In the genomic region with DNA sequence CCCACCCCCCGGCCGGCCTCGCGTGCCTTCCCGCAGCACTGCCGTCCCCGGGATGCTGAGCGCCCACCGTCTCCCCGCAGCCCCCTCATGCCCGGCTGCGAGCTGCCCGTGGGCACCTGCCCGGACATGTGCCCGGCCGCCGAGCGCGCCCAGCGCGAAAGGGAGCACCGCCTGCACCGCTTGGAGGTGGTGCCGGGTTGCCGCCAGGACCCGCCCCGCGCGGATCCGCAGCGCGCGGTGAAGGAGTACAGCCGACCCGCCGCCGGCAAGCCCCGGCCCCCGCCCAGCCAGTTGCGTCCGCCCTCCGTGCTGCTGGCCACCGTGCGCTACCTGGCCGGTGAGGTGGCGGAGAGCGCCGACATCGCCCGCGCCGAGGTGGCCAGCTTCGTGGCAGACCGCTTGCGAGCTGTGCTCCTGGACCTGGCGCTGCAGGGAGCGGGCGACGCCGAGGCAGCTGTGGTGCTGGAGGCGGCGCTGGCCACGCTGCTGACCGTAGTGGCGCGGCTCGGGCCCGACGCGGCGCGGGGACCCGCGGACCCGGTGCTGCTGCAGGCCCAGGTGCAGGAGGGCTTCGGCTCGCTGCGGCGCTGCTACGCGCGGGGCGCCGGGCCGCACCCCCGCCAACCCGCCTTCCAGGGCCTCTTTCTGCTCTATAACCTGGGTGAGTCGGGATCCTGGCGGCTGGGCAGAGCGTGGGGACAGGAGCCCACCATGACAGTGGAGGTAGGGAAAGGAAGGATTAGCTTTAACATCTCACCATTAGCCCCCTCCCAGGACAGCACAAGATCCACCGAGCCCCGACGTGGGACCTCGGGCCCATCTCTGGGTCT, we compare ENCODE assay signal across 8 cellular contexts. TPM values are rescaled to one million over a fixed set of nuclear protein-coding genes. Genes with fewer than 3 reads are reported as not detected.
DNase-seq lines count a peak whose midpoint lies in the region; ATAC-seq lines count a peak whose summit lies in the region.

A gene (plus strand): TSS at position 5 of the 830 bp plus-strand sequence. CDS start 83 bp downstream, at position 88.

- H3K4me1 ChIP-seq in mesendoderm (ENCODE audit: control insufficient read depth, low read depth, low read length) = no peaks in the 10 kb centered on the region

- peaks cover 7% of the 10 kb centered on the region for H3K79me1 ChIP-seq in mesendoderm (ENCODE audit: low read length)

- peak; percentile 32 for ATAC-seq in GM21576 (IDR thresholded peaks at IDR 0.05; ENCODE audit: unreplicated experiment)

- peak within 1 kb of the TSS; percentile 99 for H3K56ac ChIP-seq in mesendoderm (ENCODE audit: low read length)

- H2BK5ac ChIP-seq in mesendoderm (ENCODE audit: low read length) = peak within 1 kb of the TSS; percentile 95

- WGBS in mesendoderm (ENCODE audit: extremely low coverage, insufficient coverage, low lambda C conversion rate) = no CpG with 5 or more reads among the region's 94 CpGs

- H3K4ac ChIP-seq in mesendoderm (ENCODE audit: low read depth, low read length) = no peak within 1 kb of the TSS

- H3K27me3 ChIP-seq in mesendoderm (ENCODE audit: insufficient read depth, low read length, poor library complexity) = no peaks in the 10 kb centered on the region

- peak within 1 kb of the TSS; percentile 75 for H3K18ac ChIP-seq in mesendoderm (ENCODE audit: low read length)

- DNase-seq in DMS 273 (lab: John Stamatoyannopoulos, UW; ENCODE audit: unreplicated experiment) (peak; percentile 82), DMS 273 treated with DMSO at 0.1 percent for 48 hours (lab: John Stamatoyannopoulos, UW) (no peak), HuH-7 (ENCODE audit: low spot score) (peak; percentile 18), ecto neural progenitor cell (ENCODE audit: low spot score) (peak; percentile 87), mesendoderm (peak; percentile 74)

- peak within 1 kb of the TSS; percentile 66 for H3K23ac ChIP-seq in mesendoderm (ENCODE audit: low read length)

- no peak within 1 kb of the TSS for H4K8ac ChIP-seq in mesendoderm (ENCODE audit: low read depth, low read length)

- peaks cover 2% of the 10 kb centered on the region for H3K79me2 ChIP-seq in mesendoderm (ENCODE audit: control insufficient read depth, insufficient read depth, low read length)

- peak within 1 kb of the TSS; percentile 98 for H3K27ac ChIP-seq in mesendoderm (ENCODE audit: low read depth, low read length)
- peak within 1 kb of the TSS; percentile 69 for H3K27ac ChIP-seq in temporal lobe (ENCODE audit: low read depth, low read length)

- H3K9ac ChIP-seq in mesendoderm (ENCODE audit: low read length) = peak within 1 kb of the TSS; percentile 96

- H3K36me3 ChIP-seq in mesendoderm (ENCODE audit: control insufficient read depth, insufficient read depth, low read length) = peaks cover 2% of the 10 kb centered on the region

- H3K4me2 ChIP-seq in mesendoderm (ENCODE audit: low read length) = peak within 1 kb of the TSS; percentile 73

- H4K5ac ChIP-seq in mesendoderm (ENCODE audit: low read length) = no peak within 1 kb of the TSS

- no peak within 1 kb of the TSS for H2BK120ac ChIP-seq in mesendoderm (ENCODE audit: low read depth, low read length)

- H3K4me3 ChIP-seq in mesendoderm (ENCODE audit: low read length) = peak within 1 kb of the TSS; percentile 83

- H2AK5ac ChIP-seq in mesendoderm (ENCODE audit: low read length) = no peak within 1 kb of the TSS

- intact Hi-C loops in T-helper 2 cell treated with Interferon-gamma antibody and Interleukin-4, amounts not matched to agents 100 ng/mL and 5 ng/mL, for 36 hours (cut with micrococcal nuclease) = loop anchor here (1.0 kb wide), 3 partner anchors 28 to 124 kb away; a partner anchor contains a TSS

- H2BK15ac ChIP-seq in mesendoderm (replicated peaks; ENCODE audit: low read depth) = no peak within 1 kb of the TSS

RNA-seq across cellular contexts. Expression of the gene that starts here (rescaled TPM):
- 23.0 and 24.0 TPM in 2 replicates for total RNA-seq in T-helper 2 cell treated with Interferon-gamma antibody and Interleukin-4, amounts not matched to agents 100 ng/mL and 5 ng/mL, for 36 hours
- 12.1 TPM for polyA plus RNA-seq in mesendoderm (2013, experiment 1 of 2)
- 11.8 TPM for polyA plus RNA-seq in mesendoderm (2013, experiment 2 of 2)
- total RNA-seq in temporal lobe = 3.0 TPM
